In genomic region chr2:136363470-136363869, GRCh38 we compare ENCODE assay signal across 24 cellular contexts.
DNase-seq lines count a peak whose midpoint lies in the region; ATAC-seq, FAIRE-seq and TF ChIP-seq lines count a peak whose summit lies in the region.
"Had no signal": no experiment of that assay in that cellular context is flagged by ENCODE, and none has a peak within 500 bp of the region (broad histone marks: within the 10 kb centered on the region; RNA-seq: fewer than 3 reads in every experiment).

No MANE protein-coding gene starts in this region.

- H3K79me1 ChIP-seq in H1 (ENCODE audit: low read depth, low read length), result no peaks in the 10 kb centered on the region

- H3K79me2 ChIP-seq in H1 (ENCODE audit: control insufficient read depth in 1 of 2, insufficient read depth in 2 of 2, low read length in 2 of 2), result no peaks in the 10 kb centered on the region

- TF ChIP-seq POLR2A in H1 (IDR thresholded peaks at IDR 0.05; ENCODE audit: control extremely low read depth in 1 of 2, low read depth in 2 of 2, low read length in 2 of 2), result no peak
- no peak for TF ChIP-seq POLR2A in thyroid gland (IDR thresholded peaks at IDR 0.05)

- no peak overlapping the region for H4K5ac ChIP-seq in H1 (ENCODE audit: insufficient read length, low read depth, low read length)

- intact Hi-C loops in thyroid gland (cut with DNase I), result no loop called here

- peak overlapping the region; percentile 3 for H3K4me3 Mint-ChIP-seq in activated naive CD8-positive, alpha-beta T cell treated with anti-CD3 and anti-CD28 coated beads, Interleukin-2, amount 10 ng/mL, durations not matched to agents 7 days and 5 days
- H3K4me3 Mint-ChIP-seq in activated naive CD8-positive, alpha-beta T cell treated with anti-CD3 and anti-CD28 coated beads, Interleukin-2, amount 50 U/mL, for 24 hours, result no peak overlapping the region
- H3K4me3 Mint-ChIP-seq: effector memory CD8-positive, alpha-beta T cell; neural crest cell had no signal

- TF ChIP-seq CTCF in H1 (IDR thresholded peaks at IDR 0.05; ENCODE audit: control extremely low read depth in 1 of 3, insufficient read depth in 1 of 3, low read depth in 1 of 3, low read length in 3 of 3) (no peak), thyroid gland (IDR thresholded peaks at IDR 0.05) (no peak)

- no peak overlapping the region for H3K23ac ChIP-seq in H1 (ENCODE audit: insufficient read length)

- H3K4ac ChIP-seq in H1 (replicated peaks; ENCODE audit: insufficient read length, low read depth, low read length), result no peak overlapping the region

- no peaks in the 10 kb centered on the region; a peak in 1 of 7 replicates for H3K4me1 ChIP-seq in H1 (replicated peaks in 1 of 4; ENCODE audit: control insufficient read depth in 3 of 4, insufficient read depth in 4 of 4, low read length in 3 of 4)
- peaks cover 24 to 26% of the 10 kb centered on the region in 2 donors for H3K4me1 ChIP-seq in thyroid gland
- H3K4me1 ChIP-seq: pancreas had no signal

- no peak for TF ChIP-seq EP300 in H1 (IDR thresholded peaks at IDR 0.05; ENCODE audit: borderline replicate concordance in 1 of 2, low read depth in 2 of 2, low read length in 2 of 2)

- H3K36me3 ChIP-seq in H1 (ENCODE audit: control insufficient read depth in 2 of 4, insufficient read depth in 4 of 4, low read length in 3 of 4) (no peaks in the 10 kb centered on the region), thyroid gland (no peaks in the 10 kb centered on the region)
- H3K36me3 ChIP-seq: pancreas, thoracic aorta had no signal

- no peak overlapping the region for H3K27ac Mint-ChIP-seq in activated naive CD8-positive, alpha-beta T cell treated with anti-CD3 and anti-CD28 coated beads, Interleukin-2, amount 10 ng/mL, durations not matched to agents 7 days and 5 days
- H3K27ac Mint-ChIP-seq in activated naive CD8-positive, alpha-beta T cell treated with anti-CD3 and anti-CD28 coated beads, Interleukin-2, amount 50 U/mL, for 24 hours, result no peak overlapping the region
- H3K27ac Mint-ChIP-seq: effector memory CD8-positive, alpha-beta T cell had no signal

- ATAC-seq in activated naive CD8-positive, alpha-beta T cell treated with anti-CD3 and anti-CD28 coated beads, Interleukin-2, amount 10 ng/mL, durations not matched to agents 7 days and 5 days (ENCODE audit: low read depth), result no peak
- ATAC-seq in activated naive CD8-positive, alpha-beta T cell treated with anti-CD3 and anti-CD28 coated beads, Interleukin-2, amount 50 U/mL, for 24 hours, result no peak
- ATAC-seq in GM19395 (IDR thresholded peaks at IDR 0.05; ENCODE audit: unreplicated experiment), result no peak
- ATAC-seq: left lobe of liver, pancreas, SK-N-SH treated with all-trans-retinoic acid at 6 μM for 48 hours had no signal

- no peaks in the 10 kb centered on the region for H4K20me1 ChIP-seq in H1 (replicated peaks in 1 of 2; ENCODE audit: control insufficient read depth in 1 of 2, insufficient read depth in 2 of 2, low read length in 2 of 2)

- H4K91ac ChIP-seq in H1 (replicated peaks; ENCODE audit: insufficient read length, low read length), result no peak overlapping the region

- 94% methylated on average over 6 of the region's 6 CpGs; no CpG with 5 or more reads in 1 of the 2 experiments for WGBS in H1 (ENCODE audit: extremely low coverage in 1 of 2, insufficient coverage in 1 of 2, insufficient read length in 1 of 2, insufficient replicate concordance in 2 of 2, low coverage in 1 of 2, low lambda C conversion rate in 2 of 2, missing lambda C conversion rate in 1 of 2), 2 experiments
- 32 to 50% methylated on average over 6 of the region's 6 CpGs for WGBS in thyroid gland, 2 donors

- CTCF ChIA-PET in H1 (lab: Charles Lee; ENCODE audit: partially characterized antibody), result interaction anchor here (1.0 kb wide), 1 partner anchor 109 kb away, joined by 3 read pairs; no protein-coding TSS in a partner anchor

- H2BK15ac ChIP-seq in H1 (ENCODE audit: low read length), result no peak overlapping the region

- POLR2A ChIA-PET in activated naive CD8-positive, alpha-beta T cell treated with anti-CD3 and anti-CD28 coated beads, Interleukin-2, amount 10 ng/mL, durations not matched to agents 7 days and 5 days (lab: Charles Lee), result interaction anchor here (1.6 kb wide), 1 partner anchor 244 kb away, joined by 5 read pairs; no protein-coding TSS in a partner anchor
- POLR2A ChIA-PET in H1 (lab: Charles Lee; ENCODE audit: partially characterized antibody), result no interaction called here

- H4K8ac ChIP-seq in H1 (ENCODE audit: extremely low read depth, insufficient read depth, low read length), result no peak overlapping the region

- TF ChIP-seq RAD21 in H1 (IDR thresholded peaks at IDR 0.05 in 1 of 2, conservative IDR thresholded peaks at IDR 0.05 in 1 of 2; ENCODE audit: low read depth in 2 of 2, low read length in 2 of 2), result no peak

- H3K4me1 Mint-ChIP-seq in activated naive CD8-positive, alpha-beta T cell treated with anti-CD3 and anti-CD28 coated beads, Interleukin-2, amount 10 ng/mL, durations not matched to agents 7 days and 5 days, result peaks cover 32% of the 10 kb centered on the region
- H3K4me1 Mint-ChIP-seq in activated naive CD8-positive, alpha-beta T cell treated with anti-CD3 and anti-CD28 coated beads, Interleukin-2, amount 50 U/mL, for 24 hours, result peaks cover 55% of the 10 kb centered on the region

- DNase-seq in NOMO-1 (lab: John Stamatoyannopoulos, UW; ENCODE audit: unreplicated experiment in 2 of 2) (peak; percentile 12 to 28), NOMO-1 treated with dmso at 0.1 percent for 144 hours (lab: John Stamatoyannopoulos, UW; ENCODE audit: unreplicated experiment) (no peak), H1 (ENCODE audit: low read depth in 1 of 2, low spot score in 2 of 2) (peak in 1 of 2 experiments; percentile 29), thyroid gland (peak; percentile 44 to 50), HUDEP-2 (lab: John Stamatoyannopoulos, UW; ENCODE audit: unreplicated experiment in 76 of 76) (no peak)
- no peak for DNase-seq in activated naive CD8-positive, alpha-beta T cell treated with anti-CD3 and anti-CD28 coated beads, Interleukin-2, amount 10 ng/mL, durations not matched to agents 7 days and 5 days
- no peak for DNase-seq in activated naive CD8-positive, alpha-beta T cell treated with anti-CD3 and anti-CD28 coated beads, Interleukin-2, amount 50 U/mL, for 24 hours
- DNase-seq: central memory CD4-positive, alpha-beta T cell; effector memory CD8-positive, alpha-beta T cell; glutamatergic neuron; IMR-90; NCI-H146; NCI-H2171; NCI-H82; pancreas; PC-9; retina; stimulated activated naive CD4-positive, alpha-beta T cell treated with Interleukin-2 at 50 U/mL for 16 hours had no signal

- H2AFZ ChIP-seq in H1 (ENCODE audit: low read length), result 0 out of 2 replicates have a peak overlapping the region, but pooled peaks have one; percentile 12
- H2AFZ ChIP-seq: PC-9 had no signal

- no peak overlapping the region for H3K27ac ChIP-seq in H1 (ENCODE audit: low read depth, low read length)
- H3K27ac ChIP-seq in thyroid gland, result peak overlapping the region in 2 of 3 donors; percentile 37 to 70
- H3K27ac ChIP-seq: pancreas, PC-9, thoracic aorta had no signal

- H3K23me2 ChIP-seq in H1 (ENCODE audit: low read depth, low read length), result no peaks in the 10 kb centered on the region

- no peak overlapping the region for H2BK12ac ChIP-seq in H1 (ENCODE audit: low read depth, low read length)

- H3K4me3 ChIP-seq in H1 (ENCODE audit: extremely low read depth in 1 of 4, insufficient read depth in 2 of 4, low read depth in 3 of 4, low read length in 4 of 4), result no peak overlapping the region
- H3K4me3 ChIP-seq in thyroid gland (replicated peaks in 1 of 3), result no peak overlapping the region
- H3K4me3 ChIP-seq: pancreas, PC-9, thoracic aorta had no signal

- H2BK120ac ChIP-seq in H1 (replicated peaks; ENCODE audit: low read depth, low read length), result no peak overlapping the region

- no peak overlapping the region for H2AK5ac ChIP-seq in H1 (ENCODE audit: low read depth, low read length)

- H3K27me3 ChIP-seq in H1 (replicated peaks in 1 of 4; ENCODE audit: control insufficient read depth in 3 of 4, extremely low read depth in 1 of 4, insufficient read depth in 3 of 4, low read length in 3 of 4) (no peaks in the 10 kb centered on the region), thyroid gland (no peaks in the 10 kb centered on the region)
- H3K27me3 ChIP-seq: pancreas had no signal

- no peak overlapping the region for H3K14ac ChIP-seq in H1 (ENCODE audit: insufficient read length)

- no peak overlapping the region for H3K4me2 ChIP-seq in H1 (ENCODE audit: insufficient read depth in 1 of 2, low read depth in 2 of 2, low read length in 2 of 2)
- H3K4me2 ChIP-seq: PC-9 had no signal

- H3K9me3 Mint-ChIP-seq in activated naive CD8-positive, alpha-beta T cell treated with anti-CD3 and anti-CD28 coated beads, Interleukin-2, amount 10 ng/mL, durations not matched to agents 7 days and 5 days, result peaks cover 7% of the 10 kb centered on the region
- H3K9me3 Mint-ChIP-seq in activated naive CD8-positive, alpha-beta T cell treated with anti-CD3 and anti-CD28 coated beads, Interleukin-2, amount 50 U/mL, for 24 hours, result peaks cover 8% of the 10 kb centered on the region
- H3K9me3 Mint-ChIP-seq: effector memory CD8-positive, alpha-beta T cell had no signal

- no peak overlapping the region for H2BK20ac ChIP-seq in H1 (ENCODE audit: low read length)

- no peak overlapping the region for H2BK5ac ChIP-seq in H1 (ENCODE audit: low read depth, low read length)

- H3K9me3 ChIP-seq in H1 (ENCODE audit: insufficient read depth in 2 of 2, low read depth in 1 of 2, low read length in 1 of 2) (no peaks in the 10 kb centered on the region), thyroid gland (no peaks in the 10 kb centered on the region)
- H3K9me3 ChIP-seq: pancreas, thoracic aorta had no signal

- no peak overlapping the region for H3K56ac ChIP-seq in H1 (replicated peaks; ENCODE audit: insufficient read length, low read depth, low read length)

- peaks cover 18% of the 10 kb centered on the region for H3K27me3 Mint-ChIP-seq in activated naive CD8-positive, alpha-beta T cell treated with anti-CD3 and anti-CD28 coated beads, Interleukin-2, amount 10 ng/mL, durations not matched to agents 7 days and 5 days
- H3K27me3 Mint-ChIP-seq in activated naive CD8-positive, alpha-beta T cell treated with anti-CD3 and anti-CD28 coated beads, Interleukin-2, amount 50 U/mL, for 24 hours, result peaks cover 23% of the 10 kb centered on the region
- H3K27me3 Mint-ChIP-seq: effector memory CD8-positive, alpha-beta T cell had no signal

- no peak overlapping the region for H3K9ac ChIP-seq in H1 (replicated peaks in 1 of 4; ENCODE audit: extremely low read depth in 1 of 4, low read depth in 3 of 4, low read length in 3 of 4)

- no peak for FAIRE-seq in H1 (lab: Jason Lieb, UNC)
- FAIRE-seq: A204.1, pancreas had no signal

- no peak overlapping the region for H3K18ac ChIP-seq in H1 (ENCODE audit: extremely low read depth, low read length)

- peaks cover 5% of the 10 kb centered on the region for H3K36me3 Mint-ChIP-seq in activated naive CD8-positive, alpha-beta T cell treated with anti-CD3 and anti-CD28 coated beads, Interleukin-2, amount 10 ng/mL, durations not matched to agents 7 days and 5 days
- peaks cover 2% of the 10 kb centered on the region for H3K36me3 Mint-ChIP-seq in activated naive CD8-positive, alpha-beta T cell treated with anti-CD3 and anti-CD28 coated beads, Interleukin-2, amount 50 U/mL, for 24 hours (ENCODE audit: low read depth)

TF ChIP-seq in H1, 55 proteins besides CTCF, POLR2A, EP300 and RAD21 (continues in another document):
- no peak for TF ChIP-seq NANOG (IDR thresholded peaks at IDR 0.05; ENCODE audit: insufficient read depth, low read depth, low read length, poor library complexity, severe bottlenecking)
- no peak for TF ChIP-seq RFX5 (IDR thresholded peaks at IDR 0.05; ENCODE audit: borderline replicate concordance, low read depth, low read length)

Comparison
In these comparisons a context has a peak if more than half of its experiments do, and no peak if none do; other contexts are left out.
1. DNase-seq: peak in NOMO-1 (2 of 2) and thyroid gland (2 of 2); none in NOMO-1 treated with dmso at 0.1 percent for 144 hours (single experiment), activated naive CD8-positive, alpha-beta T cell treated with anti-CD3 and anti-CD28 coated beads, Interleukin-2, amount 10 ng/mL, durations not matched to agents 7 days and 5 days (single experiment), activated naive CD8-positive, alpha-beta T cell treated with anti-CD3 and anti-CD28 coated beads, Interleukin-2, amount 50 U/mL, for 24 hours (single experiment) and HUDEP-2 (0 of 76).